Comparison of ENCODE assay signal across 16 cellular contexts in the genomic region with DNA sequence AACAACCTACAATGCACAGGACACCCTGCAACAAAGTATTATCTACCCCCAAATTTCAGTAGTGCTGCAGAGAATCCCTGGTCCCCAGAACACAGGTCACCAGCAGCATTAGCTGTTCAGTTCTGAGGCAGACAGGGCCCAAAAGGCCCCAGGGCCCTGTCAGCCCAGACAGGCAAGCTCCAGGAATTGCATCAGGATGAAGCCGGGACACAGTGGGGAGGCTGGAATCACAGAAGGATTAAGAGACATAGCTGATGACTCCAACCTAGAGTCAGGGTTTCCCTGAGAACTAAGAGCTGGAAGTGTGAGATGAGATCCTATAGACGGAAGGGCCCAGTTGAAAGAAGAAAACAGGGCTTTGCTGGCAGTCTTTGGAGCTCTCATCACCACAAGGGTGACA.
DNase-seq lines count a peak whose midpoint lies in the region; ATAC-seq and TF ChIP-seq lines count a peak whose summit lies in the region.
"Had no signal": no experiment of that assay in that cellular context is flagged by ENCODE, and none has a peak within 500 bp of the region (broad histone marks: within the 10 kb centered on the region; RNA-seq: fewer than 3 reads in every experiment).

No MANE protein-coding gene starts in this region.

- H2BK5ac ChIP-seq in trophoblast cell (ENCODE audit: low read depth, low read length, poor library complexity) = no peak overlapping the region

- H3K9me3 ChIP-seq in NT2/D1 (ENCODE audit: insufficient read depth, low read length) (no peaks in the 10 kb centered on the region), trophoblast cell (ENCODE audit: insufficient read depth, low read depth, low read length) (peaks cover 4% of the 10 kb centered on the region)
- H3K9me3 ChIP-seq: BLaER1 treated with 17β-estradiol and CSF1 and Interleukin-3, amounts not matched to agents 10 nM and 100 nM; HAP-1 had no signal

- H3K27ac ChIP-seq in trophoblast cell (ENCODE audit: low read depth, low read length) = peak overlapping the region; percentile 41
- H3K27ac ChIP-seq: BLaER1 treated with 17β-estradiol and CSF1 and Interleukin-3, amounts not matched to agents 10 nM and 100 nM had no signal

- H4K91ac ChIP-seq in trophoblast cell (ENCODE audit: low read depth, low read length) = peak overlapping the region; percentile 28

- H3K79me2 ChIP-seq in trophoblast cell (ENCODE audit: control insufficient read depth, insufficient read depth, low read length, poor library complexity) = no peaks in the 10 kb centered on the region

- no peak overlapping the region for H2BK12ac ChIP-seq in trophoblast cell (ENCODE audit: low read length)

- no peaks in the 10 kb centered on the region for H3K36me3 Mint-ChIP-seq in glutamatergic neuron (ENCODE audit: unreplicated experiment)
- H3K36me3 Mint-ChIP-seq: CD4-positive, CD25-positive, alpha-beta regulatory T cell had no signal

- peak; percentile 73 for DNase-seq in ELF-1 (ENCODE audit: low read depth, low spot score)
- DNase-seq in NT2/D1 (ENCODE audit: low read depth, low spot score) = peak; percentile 35
- no peak for DNase-seq in glutamatergic neuron
- peak; percentile 65 to 70 for DNase-seq in trophoblast cell
- no peak for DNase-seq in NCI-H2227 treated with DMSO at 0.1 percent for 48 hours (lab: John Stamatoyannopoulos, UW)
- DNase-seq in hippocampal formation (lab: John Stamatoyannopoulos, UW) = no peak
- DNase-seq: ACHN; CD4-positive, CD25-positive, alpha-beta regulatory T cell; DMS153; DMS79 treated with DMSO at 0.1 percent for 48 hours; EL; GDM1; IMR-90 had no signal

- no peak overlapping the region for H3K23ac ChIP-seq in trophoblast cell (ENCODE audit: low read length)

- peaks cover 43% of the 10 kb centered on the region for H3K4me1 Mint-ChIP-seq in glutamatergic neuron (ENCODE audit: low read depth, unreplicated experiment)
- H3K4me1 Mint-ChIP-seq: CD4-positive, CD25-positive, alpha-beta regulatory T cell had no signal

- no peak overlapping the region for H2AK5ac ChIP-seq in trophoblast cell (ENCODE audit: low read length)

- peaks cover 2% of the 10 kb centered on the region for H3K79me1 ChIP-seq in trophoblast cell (ENCODE audit: low read length)

- no peak for ATAC-seq in HG03354 (IDR thresholded peaks at IDR 0.05; ENCODE audit: poor library complexity, severe bottlenecking, unreplicated experiment)

- H3K9me3 Mint-ChIP-seq in glutamatergic neuron (ENCODE audit: unreplicated experiment) = peaks cover 12% of the 10 kb centered on the region
- H3K9me3 Mint-ChIP-seq: CD4-positive, CD25-positive, alpha-beta regulatory T cell had no signal

- no peaks in the 10 kb centered on the region for H3K27me3 ChIP-seq in NT2/D1 (ENCODE audit: insufficient read depth, insufficient read length)
- no peaks in the 10 kb centered on the region for H3K27me3 ChIP-seq in trophoblast cell (ENCODE audit: insufficient read depth, low read length)
- H3K27me3 ChIP-seq: BLaER1 treated with 17β-estradiol and CSF1 and Interleukin-3, amounts not matched to agents 10 nM and 100 nM had no signal

- no peak overlapping the region for H3K14ac ChIP-seq in trophoblast cell (ENCODE audit: low read length)

- H3K27me3 Mint-ChIP-seq in glutamatergic neuron (ENCODE audit: unreplicated experiment) = no peaks in the 10 kb centered on the region
- H3K27me3 Mint-ChIP-seq: CD4-positive, CD25-positive, alpha-beta regulatory T cell had no signal

- no peak overlapping the region for H4K8ac ChIP-seq in trophoblast cell (ENCODE audit: low read depth, low read length)

- H2AFZ ChIP-seq in trophoblast cell (ENCODE audit: insufficient read depth, low read length, poor library complexity) = no peak overlapping the region

- H3K9ac ChIP-seq in NT2/D1 (ENCODE audit: insufficient read length, low read depth) (no peak overlapping the region), trophoblast cell (ENCODE audit: low read length) (no peak overlapping the region)
- H3K9ac ChIP-seq: BLaER1 treated with 17β-estradiol and CSF1 and Interleukin-3, amounts not matched to agents 10 nM and 100 nM had no signal

- no peak overlapping the region for H3K4me2 ChIP-seq in trophoblast cell (ENCODE audit: low read length)
- H3K4me2 ChIP-seq: BLaER1 treated with 17β-estradiol and CSF1 and Interleukin-3, amounts not matched to agents 10 nM and 100 nM had no signal

- H3K4me1 ChIP-seq in NT2/D1 (ENCODE audit: insufficient read depth, insufficient read length) (peaks cover 2% of the 10 kb centered on the region), trophoblast cell (ENCODE audit: control insufficient read depth in 1 of 2, insufficient read depth in 2 of 2, low read length in 2 of 2) (peaks cover 12 to 19% of the 10 kb centered on the region in 2 experiments)
- H3K4me1 ChIP-seq: HAP-1 had no signal

- no peak for TF ChIP-seq CTCF in glutamatergic neuron (IDR thresholded peaks at IDR 0.05; ENCODE audit: partially characterized antibody, unreplicated experiment)

- H3K4me3 ChIP-seq in NT2/D1 (ENCODE audit: insufficient read length, low read depth) (no peak overlapping the region), trophoblast cell (ENCODE audit: low read depth, low read length) (no peak overlapping the region)
- H3K4me3 ChIP-seq: BLaER1 treated with 17β-estradiol and CSF1 and Interleukin-3, amounts not matched to agents 10 nM and 100 nM; HAP-1 had no signal

- no peak overlapping the region for H2BK120ac ChIP-seq in trophoblast cell (ENCODE audit: insufficient read depth, low read length, poor library complexity)

- no peak overlapping the region for H4K12ac ChIP-seq in trophoblast cell (ENCODE audit: low read depth, low read length)

- no CpG with 5 or more reads among the region's 2 CpGs for WGBS in trophoblast cell (ENCODE audit: extremely low coverage, insufficient coverage, insufficient read length)

- no peak overlapping the region for H3K4me3 Mint-ChIP-seq in glutamatergic neuron (ENCODE audit: unreplicated experiment)
- H3K4me3 Mint-ChIP-seq: CD4-positive, CD25-positive, alpha-beta regulatory T cell had no signal

- peak overlapping the region; percentile 8 for H3K27ac Mint-ChIP-seq in glutamatergic neuron (ENCODE audit: unreplicated experiment)

- H3K36me3 ChIP-seq in NT2/D1 (ENCODE audit: insufficient read depth, insufficient read length, low read length) (peaks cover 5% of the 10 kb centered on the region), trophoblast cell (ENCODE audit: control insufficient read depth in 1 of 2, insufficient read depth in 2 of 2, low read length in 2 of 2) (no peaks in the 10 kb centered on the region)
- H3K36me3 ChIP-seq: HAP-1 had no signal

- no peak overlapping the region for H3K18ac ChIP-seq in trophoblast cell (ENCODE audit: low read length)

- H3K4ac ChIP-seq in trophoblast cell (ENCODE audit: low read depth, low read length) = no peak overlapping the region

Comparison
In these comparisons a context has a peak if more than half of its experiments do, and no peak if none do; other contexts are left out.
1. DNase-seq: peak in ELF-1 (single experiment), NT2/D1 (single experiment) and trophoblast cell (2 of 2); none in glutamatergic neuron (single experiment), NCI-H2227 treated with DMSO at 0.1 percent for 48 hours (single experiment) and hippocampal formation (0 of 2).